Comparison of ENCODE assay signal across 20 cellular contexts in the genomic region with DNA sequence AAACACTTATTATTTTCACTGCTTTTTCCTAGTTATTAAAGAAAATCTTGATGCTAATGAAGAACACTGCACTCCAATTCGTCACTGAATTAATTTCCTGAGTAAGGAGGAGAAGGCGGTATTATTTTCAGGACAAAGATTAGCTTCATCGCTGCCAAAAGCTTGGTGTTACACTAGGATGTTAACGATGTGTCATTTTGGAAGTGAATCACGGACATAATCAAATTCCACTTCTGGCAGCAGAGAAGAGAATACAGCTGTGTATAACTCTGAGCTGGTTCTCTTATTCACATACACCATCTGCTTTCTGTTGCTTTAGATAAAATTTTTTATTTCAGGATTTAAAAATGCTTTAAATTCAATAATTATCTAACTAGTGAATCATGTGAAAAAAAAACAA.
DNase-seq lines count a peak whose midpoint lies in the region; ATAC-seq and TF ChIP-seq lines count a peak whose summit lies in the region.
"Had no signal": no experiment of that assay in that cellular context is flagged by ENCODE, and none has a peak within 500 bp of the region (broad histone marks: within the 10 kb centered on the region; RNA-seq: fewer than 3 reads in every experiment).

No MANE protein-coding gene starts in this region.

- no peaks in the 10 kb centered on the region for H3K79me2 ChIP-seq in SK-N-SH (ENCODE audit: insufficient read depth)
- H3K79me2 ChIP-seq: hepatocyte had no signal

- no peaks in the 10 kb centered on the region for H3K9me3 Mint-ChIP-seq in activated T-helper 17 cell treated with anti-CD3 and anti-CD28 coated beads, Interleukin-2, amount 50 U/mL, for 72 hours
- H3K9me3 Mint-ChIP-seq: activated naive CD4-positive, alpha-beta T cell treated with anti-CD3 and anti-CD28 coated beads, Interleukin-2, amount 10 ng/mL, durations not matched to agents 7 days and 5 days had no signal

- POLR2A ChIA-PET in SK-N-SH (lab: Yijun Ruan, JAX): no interaction called here

- H3K4me1 Mint-ChIP-seq in activated T-helper 17 cell treated with anti-CD3 and anti-CD28 coated beads, Interleukin-2, amount 50 U/mL, for 72 hours: no peaks in the 10 kb centered on the region
- H3K4me1 Mint-ChIP-seq: activated naive CD4-positive, alpha-beta T cell treated with anti-CD3 and anti-CD28 coated beads, Interleukin-2, amount 10 ng/mL, durations not matched to agents 7 days and 5 days had no signal

- TF ChIP-seq EP300 in SK-N-SH (IDR thresholded peaks at IDR 0.05; ENCODE audit: borderline replicate concordance in 1 of 2, low read depth in 1 of 2, low read length in 1 of 2): peak in 1 of 2 experiments; percentile 54; a peak in 2 of 4 replicates

- no peak overlapping the region for H3K4me3 ChIP-seq in SK-N-SH (ENCODE audit: low read depth in 2 of 2, low read length in 1 of 2)
- H3K4me3 ChIP-seq: dorsolateral prefrontal cortex, hepatocyte, ovary, SJCRH30, tibial artery had no signal

- no peaks in the 10 kb centered on the region for H3K36me3 Mint-ChIP-seq in activated T-helper 17 cell treated with anti-CD3 and anti-CD28 coated beads, Interleukin-2, amount 50 U/mL, for 72 hours (ENCODE audit: low read depth)
- H3K36me3 Mint-ChIP-seq: activated naive CD4-positive, alpha-beta T cell treated with anti-CD3 and anti-CD28 coated beads, Interleukin-2, amount 10 ng/mL, durations not matched to agents 7 days and 5 days had no signal

- no peak overlapping the region for H3K9ac ChIP-seq in SK-N-SH

- WGBS in SK-N-SH (ENCODE audit: low lambda C conversion rate): 28% methylated on average over 5 of the region's 5 CpGs

- no peak overlapping the region for H3K4me3 Mint-ChIP-seq in activated T-helper 17 cell treated with anti-CD3 and anti-CD28 coated beads, Interleukin-2, amount 50 U/mL, for 72 hours
- H3K4me3 Mint-ChIP-seq: activated naive CD4-positive, alpha-beta T cell treated with anti-CD3 and anti-CD28 coated beads, Interleukin-2, amount 10 ng/mL, durations not matched to agents 7 days and 5 days; CD4-positive, alpha-beta T cell had no signal

- peaks cover 32% of the 10 kb centered on the region for H3F3A ChIP-seq in SK-N-SH (replicated peaks; ENCODE audit: insufficient read depth)

- peak; percentile 34 for DNase-seq in GM04503 (ENCODE audit: low read depth)
- DNase-seq in SK-N-SH: no peak
- DNase-seq in fibroblast of the conjunctiva (ENCODE audit: low read depth): peak; percentile 53
- DNase-seq in stromal cell of bone marrow (ENCODE audit: low read depth): peak; percentile 43
- no peak for DNase-seq in GM19240 (ENCODE audit: insufficient read length, low spot score)
- DNase-seq: activated CD4-positive, alpha-beta T cell treated with anti-CD3 and anti-CD28 coated beads for 48 hours; activated naive CD4-positive, alpha-beta T cell treated with anti-CD3 and anti-CD28 coated beads, Interleukin-2, amount 10 ng/mL, durations not matched to agents 7 days and 5 days; CD4-positive, alpha-beta T cell; DMS79 treated with DMSO at 0.1 percent for 48 hours; dorsolateral prefrontal cortex; erythroblast; left cardiac atrium; NCI-H187; ovary; SJCRH30; T-helper 9 cell; tibial artery had no signal

- no peak for TF ChIP-seq RAD21 in SK-N-SH (IDR thresholded peaks at IDR 0.05; ENCODE audit: low read length)

- H3K27me3 ChIP-seq in SK-N-SH (ENCODE audit: insufficient read depth): no peaks in the 10 kb centered on the region
- H3K27me3 ChIP-seq: dorsolateral prefrontal cortex, hepatocyte, ovary, SJCRH30, tibial artery had no signal

- peaks cover 5 to 9% of the 10 kb centered on the region in 2 experiments; a peak in 3 of 4 replicates for H3K4me1 ChIP-seq in SK-N-SH (ENCODE audit: control insufficient read depth in 1 of 2, insufficient read depth in 2 of 2, low read depth in 1 of 2, low read length in 1 of 2)
- H3K4me1 ChIP-seq: SJCRH30 had no signal

- TF ChIP-seq CTCF in SK-N-SH (IDR thresholded peaks at IDR 0.05): no peak

- H3K9me3 ChIP-seq in SK-N-SH: no peaks in the 10 kb centered on the region
- H3K9me3 ChIP-seq: ovary, SJCRH30, tibial artery had no signal

- peak overlapping the region; percentile 58 to 61; a peak in 3 of 4 replicates for H3K27ac ChIP-seq in SK-N-SH (ENCODE audit: low read depth in 2 of 2, low read length in 1 of 2)
- H3K27ac ChIP-seq: hepatocyte, ovary, SJCRH30, tibial artery had no signal

- no peaks in the 10 kb centered on the region for H4K20me1 ChIP-seq in SK-N-SH (ENCODE audit: insufficient read depth)

- no peak overlapping the region for H3K27ac Mint-ChIP-seq in activated T-helper 17 cell treated with anti-CD3 and anti-CD28 coated beads, Interleukin-2, amount 50 U/mL, for 72 hours
- H3K27ac Mint-ChIP-seq: activated naive CD4-positive, alpha-beta T cell treated with anti-CD3 and anti-CD28 coated beads, Interleukin-2, amount 10 ng/mL, durations not matched to agents 7 days and 5 days; CD4-positive, alpha-beta T cell had no signal

- no peaks in the 10 kb centered on the region for H3K9me2 ChIP-seq in SK-N-SH

- H3K36me3 ChIP-seq in SK-N-SH (replicated peaks in 1 of 2; ENCODE audit: control insufficient read depth in 1 of 2, insufficient read depth in 2 of 2, low read length in 1 of 2): peaks cover 0 to 4% of the 10 kb centered on the region in 2 experiments
- H3K36me3 ChIP-seq: ovary, SJCRH30, tibial artery had no signal

- ATAC-seq in activated T-helper 17 cell treated with anti-CD3 and anti-CD28 coated beads, Interleukin-2, amount 50 U/mL, for 72 hours (replicated peaks): no peak
- ATAC-seq in GM18873 (IDR thresholded peaks at IDR 0.05; ENCODE audit: low FRiP score, unreplicated experiment): no peak

- no peak overlapping the region for H2AFZ ChIP-seq in SK-N-SH (ENCODE audit: low read depth)
- H2AFZ ChIP-seq: hepatocyte had no signal

- CTCF ChIA-PET in SK-N-SH (lab: Yijun Ruan, JAX): interaction anchor here (1.5 kb wide), 1 partner anchor 9 kb away, joined by 3 read pairs; no protein-coding TSS in a partner anchor

- H3K27me3 Mint-ChIP-seq in activated T-helper 17 cell treated with anti-CD3 and anti-CD28 coated beads, Interleukin-2, amount 50 U/mL, for 72 hours: no peaks in the 10 kb centered on the region
- H3K27me3 Mint-ChIP-seq: activated naive CD4-positive, alpha-beta T cell treated with anti-CD3 and anti-CD28 coated beads, Interleukin-2, amount 10 ng/mL, durations not matched to agents 7 days and 5 days; CD4-positive, alpha-beta T cell had no signal

- peak overlapping the region; percentile 31; the same call in 1 of the 2 replicates for H3K4me2 ChIP-seq in SK-N-SH
- H3K4me2 ChIP-seq: hepatocyte had no signal

TF ChIP-seq in SK-N-SH, 30 proteins besides CTCF, POLR2A, EP300 and RAD21 (continues in another document):
- no peak for TF ChIP-seq NRF1 (IDR thresholded peaks at IDR 0.05; ENCODE audit: low read depth, low read length)
- no peak for TF ChIP-seq SMC3 (IDR thresholded peaks at IDR 0.05; ENCODE audit: low read depth, low read length)
- peak; percentile 24; the same call in 1 of the 2 replicates for TF ChIP-seq RCOR1 (IDR thresholded peaks at IDR 0.05; ENCODE audit: low read length)
- no peak for TF ChIP-seq MXI1 (IDR thresholded peaks at IDR 0.05; ENCODE audit: low read depth, low read length)
- TF ChIP-seq, protein P1, sequence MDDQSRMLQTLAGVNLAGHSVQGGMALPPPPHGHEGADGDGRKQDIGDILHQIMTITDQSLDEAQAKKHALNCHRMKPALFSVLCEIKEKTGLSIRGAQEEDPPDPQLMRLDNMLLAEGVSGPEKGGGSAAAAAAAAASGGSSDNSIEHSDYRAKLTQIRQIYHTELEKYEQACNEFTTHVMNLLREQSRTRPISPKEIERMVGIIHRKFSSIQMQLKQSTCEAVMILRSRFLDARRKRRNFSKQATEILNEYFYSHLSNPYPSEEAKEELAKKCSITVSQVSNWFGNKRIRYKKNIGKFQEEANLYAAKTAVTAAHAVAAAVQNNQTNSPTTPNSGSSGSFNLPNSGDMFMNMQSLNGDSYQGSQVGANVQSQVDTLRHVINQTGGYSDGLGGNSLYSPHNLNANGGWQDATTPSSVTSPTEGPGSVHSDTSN (IDR thresholded peaks at IDR 0.05): peak; percentile 66
- TF ChIP-seq IRF3 (IDR thresholded peaks at IDR 0.05; ENCODE audit: low read depth, low read length): no peak
- TF ChIP-seq, protein P2, sequence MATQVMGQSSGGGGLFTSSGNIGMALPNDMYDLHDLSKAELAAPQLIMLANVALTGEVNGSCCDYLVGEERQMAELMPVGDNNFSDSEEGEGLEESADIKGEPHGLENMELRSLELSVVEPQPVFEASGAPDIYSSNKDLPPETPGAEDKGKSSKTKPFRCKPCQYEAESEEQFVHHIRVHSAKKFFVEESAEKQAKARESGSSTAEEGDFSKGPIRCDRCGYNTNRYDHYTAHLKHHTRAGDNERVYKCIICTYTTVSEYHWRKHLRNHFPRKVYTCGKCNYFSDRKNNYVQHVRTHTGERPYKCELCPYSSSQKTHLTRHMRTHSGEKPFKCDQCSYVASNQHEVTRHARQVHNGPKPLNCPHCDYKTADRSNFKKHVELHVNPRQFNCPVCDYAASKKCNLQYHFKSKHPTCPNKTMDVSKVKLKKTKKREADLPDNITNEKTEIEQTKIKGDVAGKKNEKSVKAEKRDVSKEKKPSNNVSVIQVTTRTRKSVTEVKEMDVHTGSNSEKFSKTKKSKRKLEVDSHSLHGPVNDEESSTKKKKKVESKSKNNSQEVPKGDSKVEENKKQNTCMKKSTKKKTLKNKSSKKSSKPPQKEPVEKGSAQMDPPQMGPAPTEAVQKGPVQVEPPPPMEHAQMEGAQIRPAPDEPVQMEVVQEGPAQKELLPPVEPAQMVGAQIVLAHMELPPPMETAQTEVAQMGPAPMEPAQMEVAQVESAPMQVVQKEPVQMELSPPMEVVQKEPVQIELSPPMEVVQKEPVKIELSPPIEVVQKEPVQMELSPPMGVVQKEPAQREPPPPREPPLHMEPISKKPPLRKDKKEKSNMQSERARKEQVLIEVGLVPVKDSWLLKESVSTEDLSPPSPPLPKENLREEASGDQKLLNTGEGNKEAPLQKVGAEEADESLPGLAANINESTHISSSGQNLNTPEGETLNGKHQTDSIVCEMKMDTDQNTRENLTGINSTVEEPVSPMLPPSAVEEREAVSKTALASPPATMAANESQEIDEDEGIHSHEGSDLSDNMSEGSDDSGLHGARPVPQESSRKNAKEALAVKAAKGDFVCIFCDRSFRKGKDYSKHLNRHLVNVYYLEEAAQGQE (IDR thresholded peaks at IDR 0.05; ENCODE audit: low read depth, low read length): no peak
- TF ChIP-seq TEAD4 (IDR thresholded peaks at IDR 0.05; ENCODE audit: borderline replicate concordance, insufficient read depth): 0 out of 2 replicates have a peak, but pooled peaks have one; percentile 28

Comparison
In these comparisons a context has a peak if more than half of its experiments do, and no peak if none do; other contexts are left out.
1. DNase-seq: peak in GM04503 (single experiment), fibroblast of the conjunctiva (single experiment) and stromal cell of bone marrow (single experiment); none in SK-N-SH (single experiment) and GM19240 (single experiment).